Comparison of ENCODE assay signal across 1 cellular context in genomic region chr6:163296835-163297519, GRCh38.
A peak's percentile ranks its signal among the peaks of the same experiment; 100 is the strongest.
TF ChIP-seq lines count a peak whose summit lies in the region.

No MANE protein-coding gene starts in this region.

TF ChIP-seq in Ishikawa, 13 proteins besides CTCF, POLR2A, EP300 and RAD21 (continued from another document):
- TF ChIP-seq TEAD4 (IDR thresholded peaks at IDR 0.05) (0 out of 2 replicates have a peak, but pooled peaks have one; percentile 27), CREB1 (IDR thresholded peaks at IDR 0.05; ENCODE audit: low read depth) (no peak), TAF1 (IDR thresholded peaks at IDR 0.05; ENCODE audit: low read depth) (no peak), TCF12 (IDR thresholded peaks at IDR 0.05; ENCODE audit: low read depth) (no peak), NFIC (IDR thresholded peaks at IDR 0.05) (peak; percentile 68), EGR1 (IDR thresholded peaks at IDR 0.05) (no peak)
TF ChIP-seq in Ishikawa: peak in this region for 2.
